ENCODE assay signal across 9 cellular contexts in genomic region chr10:84613336-84614021, GRCh38.
DNase-seq lines count a peak whose midpoint lies in the region; ATAC-seq, FAIRE-seq and TF ChIP-seq lines count a peak whose summit lies in the region.
"Had no signal": no experiment of that assay in that cellular context is flagged by ENCODE, and none has a peak within 500 bp of the region (broad histone marks: within the 10 kb centered on the region; RNA-seq: fewer than 3 reads in every experiment).

No MANE protein-coding gene starts in this region.

- peak; percentile 54 for ATAC-seq in HG02678 (IDR thresholded peaks at IDR 0.05; ENCODE audit: unreplicated experiment)

- H3K36me3 ChIP-seq in bronchial epithelial cell (ENCODE audit: control insufficient read depth, insufficient read depth, low read length) (no peaks in the 10 kb centered on the region), mesenchymal stem cell (ENCODE audit: control insufficient read depth in 1 of 2, insufficient read depth in 2 of 2, low read depth in 1 of 2, low read length in 2 of 2) (no peaks in the 10 kb centered on the region)

- H2BK5ac ChIP-seq in mesenchymal stem cell (ENCODE audit: low read depth, low read length, poor library complexity, severe bottlenecking) = no peak overlapping the region

- no peaks in the 10 kb centered on the region for H3K79me1 ChIP-seq in mesenchymal stem cell (replicated peaks; ENCODE audit: low read length, poor library complexity, severe bottlenecking)

- peak; percentile 72 for FAIRE-seq in bronchial epithelial cell (lab: Jason Lieb, UNC)
- FAIRE-seq: TTC549 had no signal

- no peak overlapping the region for H2BK15ac ChIP-seq in mesenchymal stem cell (ENCODE audit: low read depth, poor library complexity, severe bottlenecking)

- no peak overlapping the region for H2BK12ac ChIP-seq in mesenchymal stem cell (ENCODE audit: low read length in 2 of 2)

- TF ChIP-seq CTCF in GM10266 (IDR thresholded peaks at IDR 0.05; ENCODE audit: control insufficient read depth, insufficient read depth, low read depth, missing control alignments) (peak; percentile 32), bronchial epithelial cell (IDR thresholded peaks at IDR 0.05; ENCODE audit: insufficient read depth, low read length, severe bottlenecking) (peak; percentile 81)

- no peak overlapping the region for H4K91ac ChIP-seq in mesenchymal stem cell (ENCODE audit: low read length)

- DNase-seq in GM10266 (ENCODE audit: extremely low spot score) (no peak), NCI-H2171 (lab: John Stamatoyannopoulos, UW) (peak; percentile 37), bronchial epithelial cell (ENCODE audit: low read depth) (peak; percentile 77), mesenchymal stem cell (peak; percentile 2), activated T-cell treated with anti-CD3 and anti-CD28 coated beads for 4 hours (no peak), globus pallidus (ENCODE audit: low spot score) (no peak)
- DNase-seq in activated CD4-positive, alpha-beta T cell treated with anti-CD3 and anti-CD28 coated beads, Interleukin-2, amount 50 U/mL, for 48 hours = no peak

- H3K9me3 ChIP-seq in mesenchymal stem cell (ENCODE audit: control insufficient read depth, low read length) = peaks cover 8% of the 10 kb centered on the region

- no peak overlapping the region for H3K23ac ChIP-seq in mesenchymal stem cell (ENCODE audit: low read length in 2 of 2)

- H3K4me1 ChIP-seq in mesenchymal stem cell (ENCODE audit: control insufficient read depth, insufficient read depth, low read depth, low read length) = no peaks in the 10 kb centered on the region

- H2AK5ac ChIP-seq in mesenchymal stem cell (ENCODE audit: low read length, severe bottlenecking) = no peak overlapping the region

- H3K14ac ChIP-seq in mesenchymal stem cell (ENCODE audit: low read length in 2 of 2) = no peak overlapping the region

- no peak overlapping the region for H3K4me2 ChIP-seq in mesenchymal stem cell (ENCODE audit: low read length, poor library complexity, severe bottlenecking)

- no peak overlapping the region for H3K18ac ChIP-seq in mesenchymal stem cell (ENCODE audit: low read depth in 1 of 2, low read length in 2 of 2)

- no peak overlapping the region for H3K4me3 ChIP-seq in bronchial epithelial cell (ENCODE audit: low read depth, low read length)
- no peak overlapping the region for H3K4me3 ChIP-seq in mesenchymal stem cell (ENCODE audit: insufficient read depth in 1 of 2, low read depth in 1 of 2, low read length in 2 of 2)

- H3K4ac ChIP-seq in mesenchymal stem cell (ENCODE audit: low read depth in 1 of 2, low read length in 2 of 2) = no peak overlapping the region

- 32% methylated on average over 7 of the region's 7 CpGs for WGBS in mesenchymal stem cell

- H3K27me3 ChIP-seq in bronchial epithelial cell (ENCODE audit: control insufficient read depth, insufficient read depth, low read length) (no peaks in the 10 kb centered on the region), mesenchymal stem cell (ENCODE audit: control insufficient read depth in 1 of 2, insufficient read depth in 1 of 2, low read length in 2 of 2) (peaks cover 3 to 11% of the 10 kb centered on the region in 2 experiments)

- H2BK120ac ChIP-seq in mesenchymal stem cell (ENCODE audit: low read depth, low read length) = no peak overlapping the region

- H2AFZ ChIP-seq in mesenchymal stem cell (ENCODE audit: low read depth, low read length) = no peak overlapping the region

- H3K27ac ChIP-seq in mesenchymal stem cell (ENCODE audit: low read length, poor library complexity, severe bottlenecking) = no peak overlapping the region

- H4K8ac ChIP-seq in mesenchymal stem cell (ENCODE audit: low read length) = no peak overlapping the region

- no peak overlapping the region for H3K9ac ChIP-seq in mesenchymal stem cell (ENCODE audit: low read length)

Comparison
In these comparisons a context has a peak if more than half of its experiments do, and no peak if none do; other contexts are left out.
1. DNase-seq: peak in NCI-H2171 (single experiment), bronchial epithelial cell (single experiment) and mesenchymal stem cell (single experiment); none in GM10266 (single experiment), activated T-cell treated with anti-CD3 and anti-CD28 coated beads for 4 hours (single experiment), activated CD4-positive, alpha-beta T cell treated with anti-CD3 and anti-CD28 coated beads, Interleukin-2, amount 50 U/mL, for 48 hours (0 of 2) and globus pallidus (single experiment).